9 cellular contexts compared by ENCODE assay signal in the genomic region with DNA sequence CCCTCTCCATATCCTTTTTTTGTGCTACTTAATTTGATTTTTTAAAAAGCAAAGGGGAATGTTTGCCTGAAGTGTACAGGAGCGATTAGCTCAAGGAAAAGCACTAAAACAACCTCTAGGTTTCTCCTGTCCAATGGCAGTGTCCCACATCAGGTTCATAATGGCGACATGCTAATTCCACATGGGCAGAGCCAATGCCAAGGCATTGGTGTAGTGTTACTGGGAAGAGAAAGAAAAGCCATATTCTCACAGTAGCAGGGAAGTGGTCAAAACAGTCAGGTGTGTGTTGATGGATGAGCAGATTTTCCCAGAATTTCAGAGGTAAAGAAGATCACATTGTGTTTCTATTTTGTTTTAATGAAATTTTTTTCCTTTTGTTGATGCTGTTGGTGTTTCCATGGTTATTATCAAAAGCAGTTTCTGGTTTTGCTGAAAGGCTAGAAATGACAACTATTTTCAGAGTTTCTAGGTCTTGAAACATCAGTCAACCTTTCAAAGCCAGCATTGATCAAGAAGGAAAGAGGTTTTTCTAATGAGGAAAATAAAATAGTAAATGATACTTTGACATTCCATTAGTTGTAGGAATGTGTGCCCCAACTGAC.
DNase-seq lines count a peak whose midpoint lies in the region; ATAC-seq and TF ChIP-seq lines count a peak whose summit lies in the region.
"Had no signal": no experiment of that assay in that cellular context is flagged by ENCODE, and none has a peak within 500 bp of the region (broad histone marks: within the 10 kb centered on the region; RNA-seq: fewer than 3 reads in every experiment).

No MANE protein-coding gene starts in this region.

- H3K4me3 Mint-ChIP-seq in activated naive CD8-positive, alpha-beta T cell treated with anti-CD3 and anti-CD28 coated beads, Interleukin-2, amount 50 U/mL, for 24 hours = no peak overlapping the region

- 24 to 29% methylated on average over 2 of the region's 2 CpGs for WGBS in aorta, 2 donors

- no peaks in the 10 kb centered on the region for H3K9me3 ChIP-seq in aorta (ENCODE audit: control insufficient read depth, low read length)

- no peak overlapping the region for H3K4me3 ChIP-seq in kidney epithelial cell (ENCODE audit: low read depth, low read length)
- H3K4me3 ChIP-seq in aorta (ENCODE audit: low read length in 2 of 2) = no peak overlapping the region

- TF ChIP-seq CTCF in kidney epithelial cell (IDR thresholded peaks at IDR 0.05; ENCODE audit: insufficient read depth, low read length, poor library complexity, severe bottlenecking) = no peak

- H3K36me3 ChIP-seq in kidney epithelial cell (ENCODE audit: control insufficient read depth, insufficient read depth, low read length) (no peaks in the 10 kb centered on the region), aorta (ENCODE audit: control insufficient read depth in 1 of 2, insufficient read depth in 2 of 2, low read length in 1 of 2) (no peaks in the 10 kb centered on the region)

- no peaks in the 10 kb centered on the region for H3K9me3 Mint-ChIP-seq in activated naive CD8-positive, alpha-beta T cell treated with anti-CD3 and anti-CD28 coated beads, Interleukin-2, amount 50 U/mL, for 24 hours

- H3K4me1 ChIP-seq in aorta (ENCODE audit: control insufficient read depth in 1 of 2, insufficient read depth in 2 of 2, low read length in 2 of 2) = peaks cover 1 to 22% of the 10 kb centered on the region in 2 donors

- peaks cover 15% of the 10 kb centered on the region for H3K27me3 Mint-ChIP-seq in activated naive CD8-positive, alpha-beta T cell treated with anti-CD3 and anti-CD28 coated beads, Interleukin-2, amount 50 U/mL, for 24 hours

- intact Hi-C loops in Right ventricle myocardium inferior (cut with DNase I) (no loop called here), cardiac septum (cut with DNase I) (no loop called here), aorta (cut with DNase I) (loop anchor here in 1 of 2 donors (5.0 kb wide), 1 partner anchor 47 kb away; no protein-coding TSS in a partner anchor)

- no peak overlapping the region for H3K27ac Mint-ChIP-seq in activated naive CD8-positive, alpha-beta T cell treated with anti-CD3 and anti-CD28 coated beads, Interleukin-2, amount 50 U/mL, for 24 hours

- ATAC-seq in Right ventricle myocardium inferior (peak; percentile 52), aorta (ENCODE audit: low FRiP score) (peak; percentile 64), GM21529 (IDR thresholded peaks at IDR 0.05; ENCODE audit: unreplicated experiment) (no peak)
- ATAC-seq in activated naive CD8-positive, alpha-beta T cell treated with anti-CD3 and anti-CD28 coated beads, Interleukin-2, amount 50 U/mL, for 24 hours = no peak

- DNase-seq in Right ventricle myocardium inferior (ENCODE audit: missing footprints) (no peak), cardiac septum (ENCODE audit: low spot score) (no peak), amniotic epithelial cell (ENCODE audit: low read depth) (peak; percentile 46), kidney epithelial cell (ENCODE audit: low read depth) (peak; percentile 70), aorta (no peak), T-helper 9 cell (no peak)
- DNase-seq in activated naive CD8-positive, alpha-beta T cell treated with anti-CD3 and anti-CD28 coated beads, Interleukin-2, amount 50 U/mL, for 24 hours = no peak
- DNase-seq: DND-41 had no signal

- peak overlapping the region in 1 of 2 donors; percentile 49 for H3K27ac ChIP-seq in aorta (ENCODE audit: low read depth in 1 of 2, low read length in 2 of 2)

- peaks cover 87% of the 10 kb centered on the region for H3K4me1 Mint-ChIP-seq in activated naive CD8-positive, alpha-beta T cell treated with anti-CD3 and anti-CD28 coated beads, Interleukin-2, amount 50 U/mL, for 24 hours

- H3K27me3 ChIP-seq in kidney epithelial cell (ENCODE audit: control insufficient read depth, insufficient read depth, low read length) = no peaks in the 10 kb centered on the region
- H3K27me3 ChIP-seq in aorta (ENCODE audit: control insufficient read depth in 1 of 2, insufficient read depth in 2 of 2, low read length in 1 of 2) = no peaks in the 10 kb centered on the region

- H3K36me3 Mint-ChIP-seq in activated naive CD8-positive, alpha-beta T cell treated with anti-CD3 and anti-CD28 coated beads, Interleukin-2, amount 50 U/mL, for 24 hours (ENCODE audit: low read depth) = peaks cover 3% of the 10 kb centered on the region

Comparison
In these comparisons a context has a peak if more than half of its experiments do, and no peak if none do; other contexts are left out.
1. ATAC-seq: peak in Right ventricle myocardium inferior (single experiment) and aorta (single experiment); none in activated naive CD8-positive, alpha-beta T cell treated with anti-CD3 and anti-CD28 coated beads, Interleukin-2, amount 50 U/mL, for 24 hours (single experiment) and GM21529 (single experiment).
2. DNase-seq: peak in amniotic epithelial cell (single experiment) and kidney epithelial cell (single experiment); none in Right ventricle myocardium inferior (single experiment), cardiac septum (single experiment), aorta (0 of 2), T-helper 9 cell (single experiment) and activated naive CD8-positive, alpha-beta T cell treated with anti-CD3 and anti-CD28 coated beads, Interleukin-2, amount 50 U/mL, for 24 hours (single experiment).